In genomic region chr2:42829556-42830510, GRCh38 we compare ENCODE assay signal across 11 cellular contexts. TPM values are rescaled to one million over a fixed set of nuclear protein-coding genes. Genes with fewer than 3 reads are reported as not detected.
DNase-seq lines count a peak whose midpoint lies in the region; ATAC-seq and TF ChIP-seq lines count a peak whose summit lies in the region.
"Had no signal": no experiment of that assay in that cellular context is flagged by ENCODE, and none has a peak within 500 bp of the region (broad histone marks: within the 10 kb centered on the region; RNA-seq: fewer than 3 reads in every experiment).

No MANE protein-coding gene starts in this region.

- H3K27me3 ChIP-seq in A673 (replicated peaks; ENCODE audit: insufficient read depth, low read depth, low read length, poor library complexity) (no peaks in the 10 kb centered on the region), KMS-11 (ENCODE audit: insufficient read depth, low read depth) (no peaks in the 10 kb centered on the region), esophagus muscularis mucosa (no peaks in the 10 kb centered on the region), osteoblast (ENCODE audit: insufficient read depth, low read length) (no peaks in the 10 kb centered on the region)

- intact Hi-C loops in A673 (cut with micrococcal nuclease; ENCODE audit: unreplicated experiment): loop anchor here (2.0 to 5.0 kb wide), 5 partner anchors 97 to 773 kb away; no protein-coding TSS in a partner anchor
- intact Hi-C loops in esophagus muscularis mucosa (cut with DNase I): loop anchor here (2.0 to 10.0 kb wide), 6 partner anchors 117 to 745 kb away; no protein-coding TSS in a partner anchor

- BruUV-seq in A673 (replicated peaks; lab: Mats Ljungman, UMichigan): no TSS peak

- TF ChIP-seq POLR2A in esophagus muscularis mucosa (IDR thresholded peaks at IDR 0.05; ENCODE audit: low read depth): no peak

- H4K20me1 ChIP-seq in KMS-11 (ENCODE audit: insufficient read depth) (no peaks in the 10 kb centered on the region), osteoblast (ENCODE audit: insufficient read depth, low read length) (no peaks in the 10 kb centered on the region)

- H2AFZ ChIP-seq in KMS-11 (ENCODE audit: low read depth) (peak overlapping the region; percentile 8; the same call in 1 of the 2 replicates), osteoblast (ENCODE audit: low read length) (peak overlapping the region; percentile 18)
- H2AFZ ChIP-seq: parathyroid adenoma had no signal

- TF ChIP-seq EP300 in esophagus muscularis mucosa (IDR thresholded peaks at IDR 0.05): no peak

- H3K27ac ChIP-seq in A673 (ENCODE audit: low read depth, low read length, poor library complexity, severe bottlenecking) (no peak overlapping the region), KMS-11 (no peak overlapping the region), esophagus muscularis mucosa (replicated peaks in 1 of 4) (peak overlapping the region; percentile 6 to 45 (median 30)), osteoblast (ENCODE audit: low read depth, low read length) (no peak overlapping the region)
- H3K27ac ChIP-seq: HL-60, parathyroid adenoma had no signal

- no peak overlapping the region for H3K4me3 ChIP-seq in A673 (ENCODE audit: low read depth, low read length, poor library complexity, severe bottlenecking)
- H3K4me3 ChIP-seq in KMS-11 (IDR thresholded peaks at IDR 0.05; ENCODE audit: insufficient read depth, low read depth, low read length): no peak overlapping the region
- H3K4me3 ChIP-seq in esophagus muscularis mucosa: no peak overlapping the region
- H3K4me3 ChIP-seq in osteoblast (ENCODE audit: insufficient read depth, low read length): no peak overlapping the region

- H3K79me2 ChIP-seq in KMS-11 (ENCODE audit: insufficient read depth, low read depth) (no peaks in the 10 kb centered on the region), osteoblast (ENCODE audit: insufficient read depth, low read length) (no peaks in the 10 kb centered on the region)
- H3K79me2 ChIP-seq: parathyroid adenoma had no signal

- peaks cover 25% of the 10 kb centered on the region for H3K4me1 ChIP-seq in A673 (ENCODE audit: insufficient read depth, low read length, poor library complexity, severe bottlenecking)
- H3K4me1 ChIP-seq in KMS-11 (ENCODE audit: low read depth, poor library complexity, severe bottlenecking): peaks cover 4% of the 10 kb centered on the region
- H3K4me1 ChIP-seq in esophagus muscularis mucosa: peaks cover 24 to 32% (median 31%) of the 10 kb centered on the region in 4 donors
- H3K4me1 ChIP-seq in osteoblast (ENCODE audit: insufficient read depth, low read length): no peaks in the 10 kb centered on the region
- H3K4me1 ChIP-seq: parathyroid adenoma had no signal

- no peak overlapping the region for H3K9ac ChIP-seq in KMS-11
- H3K9ac ChIP-seq: parathyroid adenoma had no signal

- peak; percentile 14 for DNase-seq in A673 (ENCODE audit: low spot score)
- DNase-seq in esophagus muscularis mucosa (ENCODE audit: extremely low spot score): no peak
- no peak for DNase-seq in osteoblast (ENCODE audit: insufficient read length, low spot score, missing footprints)
- no peak for DNase-seq in NCI-H128 (lab: John Stamatoyannopoulos, UW; ENCODE audit: unreplicated experiment)
- DNase-seq in midbrain (lab: John Stamatoyannopoulos, UW): no peak
- DNase-seq: cerebellar nuclear complex had no signal

- ATAC-seq in GM18519 (IDR thresholded peaks at IDR 0.05; ENCODE audit: low FRiP score, unreplicated experiment): no peak
- ATAC-seq in HG03378 (IDR thresholded peaks at IDR 0.05; ENCODE audit: unreplicated experiment): no peak

- POLR2A ChIA-PET in A673 (lab: Charles Lee; ENCODE audit: low non-redundant PET): no interaction called here

- no peaks in the 10 kb centered on the region for H3K9me3 ChIP-seq in A673 (ENCODE audit: low read depth, low read length, poor library complexity, severe bottlenecking)
- H3K9me3 ChIP-seq in esophagus muscularis mucosa: no peaks in the 10 kb centered on the region
- H3K9me3 ChIP-seq in osteoblast (ENCODE audit: low read depth, low read length): no peaks in the 10 kb centered on the region

- no peak overlapping the region for H3K4me2 ChIP-seq in KMS-11
- no peak overlapping the region for H3K4me2 ChIP-seq in osteoblast (ENCODE audit: insufficient read depth, low read length)

- CTCF ChIA-PET in A673 (lab: Charles Lee): interaction anchor here (0.6 kb wide), 1 partner anchor 166 kb away, joined by 3 read pairs; no protein-coding TSS in a partner anchor

- H3K36me3 ChIP-seq in A673 (ENCODE audit: insufficient read depth, low read length, poor library complexity, severe bottlenecking): no peaks in the 10 kb centered on the region
- no peaks in the 10 kb centered on the region for H3K36me3 ChIP-seq in KMS-11 (ENCODE audit: insufficient read depth)
- H3K36me3 ChIP-seq in esophagus muscularis mucosa: no peaks in the 10 kb centered on the region
- H3K36me3 ChIP-seq in osteoblast (ENCODE audit: insufficient read depth, low read length): no peaks in the 10 kb centered on the region

- TF ChIP-seq CTCF in A673 (conservative IDR thresholded peaks at IDR 0.05; ENCODE audit: low read depth, low read length): no peak
- TF ChIP-seq CTCF in KMS-11 (conservative IDR thresholded peaks at IDR 0.05; ENCODE audit: low read depth, low read length): no peak
- TF ChIP-seq CTCF in esophagus muscularis mucosa (IDR thresholded peaks at IDR 0.05): no peak
- TF ChIP-seq CTCF in osteoblast (IDR thresholded peaks at IDR 0.05; ENCODE audit: extremely low read depth, low read depth, low read length): no peak

- WGBS in esophagus muscularis mucosa: 83% methylated on average over 5 of the region's 5 CpGs

RNA-seq across cellular contexts. Expression of gene HAAO, which starts 37.5 kb away (rescaled TPM):
- 2.4 and 3.6 TPM in 2 replicates for total RNA-seq in A673 (2021)
- total RNA-seq in esophagus muscularis mucosa: 1 to 10 TPM; 2.9 to 4.8 (median 4.0) TPM
- 0.72 and 1.8 TPM in 2 replicates for total RNA-seq in osteoblast

Comparison
In these comparisons a context has a peak if more than half of its experiments do, and no peak if none do; other contexts are left out.
1. H3K27ac ChIP-seq: peak in esophagus muscularis mucosa (4 of 4); none in A673 (single experiment), KMS-11 (single experiment) and osteoblast (single experiment).